ENCODE assay signal across 23 cellular contexts in the genomic region with DNA sequence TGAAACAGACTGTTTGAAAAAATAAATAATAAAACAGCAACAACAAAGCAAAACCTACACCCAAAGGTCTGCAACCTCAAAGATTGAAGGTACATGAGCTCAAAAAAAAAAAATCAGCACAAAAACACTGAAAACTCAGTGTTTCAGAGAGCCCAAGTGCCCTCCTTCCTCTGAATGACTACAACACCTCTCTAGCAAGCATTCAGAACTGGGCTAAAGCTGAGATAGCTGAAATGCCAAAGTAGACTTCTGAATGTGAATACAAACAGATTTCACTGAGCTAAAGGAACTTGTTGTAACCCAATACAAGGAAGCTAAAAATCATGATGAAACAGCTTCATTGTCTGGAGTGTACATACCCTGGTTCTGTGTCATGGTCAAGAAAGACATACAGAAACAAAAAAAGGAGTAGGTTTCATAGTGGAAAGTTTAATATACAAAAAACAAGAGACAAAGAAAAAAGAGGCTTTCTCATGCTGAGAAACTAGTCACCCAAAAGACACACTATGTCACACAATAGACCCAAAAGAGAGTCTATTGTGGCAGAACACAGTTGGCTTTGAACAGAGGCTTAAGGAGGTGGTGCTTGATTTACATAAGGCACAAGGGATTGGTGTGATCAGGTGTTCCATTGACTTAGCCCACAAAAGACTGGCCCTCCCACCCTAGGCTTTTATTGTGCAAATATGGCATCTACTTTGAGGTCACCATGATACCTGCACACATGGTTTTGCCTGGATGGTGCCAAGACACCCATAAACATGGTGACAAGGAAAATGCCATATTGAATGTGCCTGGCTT.
"Had no signal": no experiment of that assay in that cellular context is flagged by ENCODE, and none has a peak within 500 bp of the region (broad histone marks: within the 10 kb centered on the region; RNA-seq: fewer than 3 reads in every experiment).

No MANE protein-coding gene starts in this region.

- H3K9ac ChIP-seq: SK-N-SH had no signal

- H3K4me2 ChIP-seq: SK-N-SH had no signal

- H3K27ac ChIP-seq: cardiac muscle cell, VCaP had no signal

- H3K27me3 ChIP-seq: cardiac muscle cell had no signal

- DNase-seq: activated CD4-positive, alpha-beta memory T cell treated with anti-CD3 and anti-CD28 coated beads, Interleukin-2, amount 10 ng/mL, durations not matched to agents 7 days and 5 days; activated CD4-positive, alpha-beta T cell treated with anti-CD3 and anti-CD28 coated beads for 36 hours; activated CD4-positive, alpha-beta T cell treated with anti-CD3 and anti-CD28 coated beads, Interleukin-2, amount 50 U/mL, for 1 hour; activated gamma-delta T cell; activated naive CD4-positive, alpha-beta T cell treated with anti-CD3 and anti-CD28 coated beads for 36 hours; activated T-cell treated with anti-CD3 and anti-CD28 coated beads for 4 hours; activated T-cell treated with anti-CD3 and anti-CD28 coated beads, Interleukin-2, amount 50 U/mL, for 48 hours; amygdala; KG1; NCI-H1048; NCI-H146; NCI-H187 treated with DMSO at 0.1 percent for 48 hours; NCI-H2107; NCI-H2171 treated with DMSO at 0.1 percent for 48 hours; NCI-H226; NCI-H526; NCI-H82; SK-N-SH; T-helper 1 cell had no signal

- H3K36me3 ChIP-seq: cardiac muscle cell had no signal

- ATAC-seq: activated CD4-positive, alpha-beta T cell treated with anti-CD3 and anti-CD28 coated beads for 36 hours; activated T-helper 17 cell treated with anti-CD3 and anti-CD28 coated beads, Interleukin-2, amount 50 U/mL, for 72 hours; Right ventricle myocardium inferior had no signal

- H3K4me3 ChIP-seq: cardiac muscle cell had no signal

- H3K9me3 ChIP-seq: SK-N-SH had no signal
